20 cellular contexts compared by ENCODE assay signal in genomic region chr5:122447941-122448340, GRCh38.
"Had no signal": no experiment of that assay in that cellular context is flagged by ENCODE, and none has a peak within 500 bp of the region (broad histone marks: within the 10 kb centered on the region; RNA-seq: fewer than 3 reads in every experiment).

No MANE protein-coding gene starts in this region.

- H3K27me3 Mint-ChIP-seq: T-cell had no signal

- H3K4me1 Mint-ChIP-seq: T-cell had no signal

- H3K4me3 Mint-ChIP-seq: T-cell; T-helper 1 cell treated with Interleukin-12 subunit alpha and Interleukin-12 subunit beta and Interleukin-4 antibody, amounts not matched to agents 30 μg/mL and 1 μg/mL, for 36 hours had no signal

- FAIRE-seq: HepG2 had no signal

- H3K27ac ChIP-seq: RWPE1 had no signal

- H3K9me3 Mint-ChIP-seq: T-helper 1 cell treated with Interleukin-12 subunit alpha and Interleukin-12 subunit beta and Interleukin-4 antibody, amounts not matched to agents 30 μg/mL and 1 μg/mL, for 36 hours had no signal

- H3K4me3 ChIP-seq: MG63 had no signal

- H3K36me3 Mint-ChIP-seq: T-cell had no signal

- H3K27ac Mint-ChIP-seq: T-cell; T-helper 1 cell treated with Interleukin-12 subunit alpha and Interleukin-12 subunit beta and Interleukin-4 antibody, amounts not matched to agents 30 μg/mL and 1 μg/mL, for 36 hours had no signal

- DNase-seq: IMR-90, Karpas-422, KG1, MG63, NCI-H1092, NCI-H1436 treated with DMSO at 0.1 percent for 48 hours, NCI-H1694, NCI-H1930, NCI-H2081, NCI-H2107, NCI-H2227 treated with DMSO at 0.1 percent for 48 hours, NCI-H526 treated with DMSO at 0.1 percent for 48 hours, NCI-H774, PC-3, SHP77, SW 1271, T-cell had no signal

- H3K36me3 ChIP-seq: MG63 had no signal

- H3K9me3 ChIP-seq: MG63 had no signal
